18 cellular contexts compared by ENCODE assay signal in genomic region chr6:149325648-149326236, GRCh38. TPM values are rescaled to one million over a fixed set of nuclear protein-coding genes. Genes with fewer than 3 reads are reported as not detected.
DNase-seq lines count a peak whose midpoint lies in the region; ATAC-seq and TF ChIP-seq lines count a peak whose summit lies in the region.
"Had no signal": no experiment of that assay in that cellular context is flagged by ENCODE, and none has a peak within 500 bp of the region (broad histone marks: within the 10 kb centered on the region; RNA-seq: fewer than 3 reads in every experiment).

No MANE protein-coding gene starts in this region.

- CTCF ChIA-PET in WTC11 (lab: Charles Lee) (no interaction called here), Caco-2 (lab: Charles Lee) (no interaction called here)

- H3K23ac ChIP-seq in neuronal stem cell (ENCODE audit: low read depth, low read length, poor library complexity) = no peak overlapping the region

- no peak overlapping the region for H3K27ac ChIP-seq in neuronal stem cell (replicated peaks; ENCODE audit: low read length)
- H3K27ac ChIP-seq: GM23248 had no signal

- no CpG with 5 or more reads among the region's 3 CpGs for WGBS in neuronal stem cell (ENCODE audit: extremely low coverage in 2 of 2, insufficient read length in 2 of 2, insufficient replicate concordance in 1 of 2), 2 donors

- no peak overlapping the region for H2BK12ac ChIP-seq in neuronal stem cell (ENCODE audit: low read length)

- no peak overlapping the region for H3K9ac ChIP-seq in neuronal stem cell (ENCODE audit: low read depth, low read length, poor library complexity)
- H3K9ac ChIP-seq: GM23248 had no signal

- DNase-seq in T-helper 2 cell treated with Interferon-gamma antibody and Interleukin-4, amounts not matched to agents 5 μg/mL and 100 μg/mL, for 36 hours (ENCODE audit: low spot score) = no peak
- DNase-seq in T-helper 2 cell (no peak), WTC11 (ENCODE audit: low spot score) (no peak), neuronal stem cell (ENCODE audit: low spot score) (no peak), Caco-2 (no peak)
- DNase-seq in activated naive CD8-positive, alpha-beta T cell treated with anti-CD3 and anti-CD28 coated beads for 36 hours = no peak
- DNase-seq: 8988T; BE2C; CD8-positive, alpha-beta memory T cell; DMS79 treated with DMSO at 0.1 percent for 48 hours; GM23248; MG63; NCI-H1092; NCI-H146; NCI-H2227 treated with DMSO at 0.1 percent for 48 hours; NCI-H524 had no signal

- H3K4me3 ChIP-seq in neuronal stem cell (ENCODE audit: low read length in 2 of 2) (no peak overlapping the region), Caco-2 (ENCODE audit: low read depth, low read length) (no peak overlapping the region)
- H3K4me3 ChIP-seq: GM23248, MG63 had no signal

- BruUV-seq in Caco-2 (replicated peaks; lab: Mats Ljungman, UMichigan) = no TSS peak

- POLR2A ChIA-PET in WTC11 (lab: Charles Lee) = no interaction called here
- POLR2A ChIA-PET in Caco-2 (lab: Charles Lee) = no interaction called here

- no peak overlapping the region for H2BK5ac ChIP-seq in neuronal stem cell (ENCODE audit: low read length)

- H3K36me3 ChIP-seq in neuronal stem cell (replicated peaks in 1 of 2; ENCODE audit: control insufficient read depth in 2 of 2, insufficient read depth in 2 of 2, low read length in 2 of 2) = peaks cover 0 to 6% of the 10 kb centered on the region in 2 donors
- H3K36me3 ChIP-seq in Caco-2 (ENCODE audit: control insufficient read depth, insufficient read depth, low read length) = no peaks in the 10 kb centered on the region
- H3K36me3 ChIP-seq: BE2C, MG63 had no signal

- no peak overlapping the region for H2AFZ ChIP-seq in neuronal stem cell (ENCODE audit: low read length)
- H2AFZ ChIP-seq: GM23248 had no signal

- peak overlapping the region; percentile 22 for H3K4me3 Mint-ChIP-seq in T-helper 2 cell treated with Interferon-gamma antibody and Interleukin-4, amounts not matched to agents 5 μg/mL and 100 μg/mL, for 36 hours
- peak overlapping the region; percentile 73 for H3K4me3 Mint-ChIP-seq in activated naive CD8-positive, alpha-beta T cell
- no peak overlapping the region for H3K4me3 Mint-ChIP-seq in activated naive CD8-positive, alpha-beta T cell treated with anti-CD3 and anti-CD28 coated beads for 36 hours
- H3K4me3 Mint-ChIP-seq in WTC11 (no peak overlapping the region), Caco-2 (ENCODE audit: unreplicated experiment) (no peak overlapping the region)

- no peak overlapping the region for H2BK15ac ChIP-seq in neuronal stem cell (ENCODE audit: low read length)

- H3K9me3 ChIP-seq in neuronal stem cell (replicated peaks in 1 of 2; ENCODE audit: control insufficient read depth in 2 of 2, insufficient read depth in 1 of 2, low read depth in 1 of 2, low read length in 2 of 2) = peaks cover 0 to 2% of the 10 kb centered on the region in 2 donors
- H3K9me3 ChIP-seq in Caco-2 = no peaks in the 10 kb centered on the region
- H3K9me3 ChIP-seq: BE2C, MG63 had no signal

- no peak overlapping the region for H3K18ac ChIP-seq in neuronal stem cell (ENCODE audit: low read length)

- no peak overlapping the region for H2BK120ac ChIP-seq in neuronal stem cell (ENCODE audit: low read depth, low read length)

- H3K27me3 ChIP-seq in neuronal stem cell (ENCODE audit: control insufficient read depth in 3 of 3, insufficient read depth in 3 of 3, low read depth in 1 of 3, low read length in 3 of 3) = no peaks in the 10 kb centered on the region
- H3K27me3 ChIP-seq in Caco-2 (replicated peaks; ENCODE audit: control insufficient read depth, insufficient read depth, low read length) = no peaks in the 10 kb centered on the region
- H3K27me3 ChIP-seq: BE2C, MG63 had no signal

- no peak overlapping the region for H3K27ac Mint-ChIP-seq in T-helper 2 cell treated with Interferon-gamma antibody and Interleukin-4, amounts not matched to agents 5 μg/mL and 100 μg/mL, for 36 hours
- H3K27ac Mint-ChIP-seq in activated naive CD8-positive, alpha-beta T cell = peak overlapping the region; percentile 79
- H3K27ac Mint-ChIP-seq in activated naive CD8-positive, alpha-beta T cell treated with anti-CD3 and anti-CD28 coated beads for 36 hours = no peak overlapping the region
- H3K27ac Mint-ChIP-seq in WTC11 (no peak overlapping the region), Caco-2 (ENCODE audit: unreplicated experiment) (no peak overlapping the region)

- TF ChIP-seq CTCF in WTC11 (IDR thresholded peaks at IDR 0.05) = no peak
- no peak for TF ChIP-seq CTCF in Caco-2 (IDR thresholded peaks at IDR 0.05; ENCODE audit: insufficient read depth in 1 of 2, low read depth in 1 of 2, low read length in 1 of 2, severe bottlenecking in 1 of 2, unreplicated experiment in 1 of 2)

- no peak overlapping the region for H4K91ac ChIP-seq in neuronal stem cell (ENCODE audit: low read depth, low read length, poor library complexity)

- H4K8ac ChIP-seq in neuronal stem cell (ENCODE audit: low read depth, low read length) = peak overlapping the region; percentile 65

- H2AK5ac ChIP-seq in neuronal stem cell (ENCODE audit: low read depth, low read length) = no peak overlapping the region

- ATAC-seq in WTC11 = no peak
- no peak for ATAC-seq in GM21423 (IDR thresholded peaks at IDR 0.05; ENCODE audit: unreplicated experiment)

- H3K9me3 Mint-ChIP-seq in T-helper 2 cell treated with Interferon-gamma antibody and Interleukin-4, amounts not matched to agents 5 μg/mL and 100 μg/mL, for 36 hours = no peaks in the 10 kb centered on the region
- no peaks in the 10 kb centered on the region for H3K9me3 Mint-ChIP-seq in activated naive CD8-positive, alpha-beta T cell (ENCODE audit: low read depth)
- H3K9me3 Mint-ChIP-seq in activated naive CD8-positive, alpha-beta T cell treated with anti-CD3 and anti-CD28 coated beads for 36 hours = no peaks in the 10 kb centered on the region
- no peaks in the 10 kb centered on the region for H3K9me3 Mint-ChIP-seq in WTC11
- H3K9me3 Mint-ChIP-seq in Caco-2 (ENCODE audit: unreplicated experiment) = no peaks in the 10 kb centered on the region
- H3K9me3 Mint-ChIP-seq: CD8-positive, alpha-beta memory T cell had no signal

- peaks cover 4% of the 10 kb centered on the region for H3K79me1 ChIP-seq in neuronal stem cell (ENCODE audit: low read depth, low read length)

- no peak overlapping the region for H3K4me2 ChIP-seq in neuronal stem cell (ENCODE audit: insufficient read depth, low read length, poor library complexity, severe bottlenecking)

- no peaks in the 10 kb centered on the region for H3K27me3 Mint-ChIP-seq in T-helper 2 cell treated with Interferon-gamma antibody and Interleukin-4, amounts not matched to agents 5 μg/mL and 100 μg/mL, for 36 hours (ENCODE audit: low read depth)
- no peaks in the 10 kb centered on the region for H3K27me3 Mint-ChIP-seq in activated naive CD8-positive, alpha-beta T cell
- H3K27me3 Mint-ChIP-seq in activated naive CD8-positive, alpha-beta T cell treated with anti-CD3 and anti-CD28 coated beads for 36 hours = no peaks in the 10 kb centered on the region
- H3K27me3 Mint-ChIP-seq in WTC11 (ENCODE audit: low read depth) (no peaks in the 10 kb centered on the region), Caco-2 (ENCODE audit: insufficient read depth, unreplicated experiment) (no peaks in the 10 kb centered on the region)
- H3K27me3 Mint-ChIP-seq: CD8-positive, alpha-beta memory T cell had no signal

- intact Hi-C loops in Caco-2 (cut with micrococcal nuclease; ENCODE audit: unreplicated experiment) = no loop called here

- no peak overlapping the region for H3K14ac ChIP-seq in neuronal stem cell (ENCODE audit: low read length)

- H3K36me3 Mint-ChIP-seq in T-helper 2 cell treated with Interferon-gamma antibody and Interleukin-4, amounts not matched to agents 5 μg/mL and 100 μg/mL, for 36 hours (ENCODE audit: low read depth) = peaks cover 31% of the 10 kb centered on the region
- peaks cover 5% of the 10 kb centered on the region for H3K36me3 Mint-ChIP-seq in activated naive CD8-positive, alpha-beta T cell
- H3K36me3 Mint-ChIP-seq in activated naive CD8-positive, alpha-beta T cell treated with anti-CD3 and anti-CD28 coated beads for 36 hours = peaks cover 39% of the 10 kb centered on the region
- H3K36me3 Mint-ChIP-seq in WTC11 (no peaks in the 10 kb centered on the region), Caco-2 (ENCODE audit: insufficient read depth, unreplicated experiment) (no peaks in the 10 kb centered on the region)

- H3K4ac ChIP-seq in neuronal stem cell (ENCODE audit: low read length) = no peak overlapping the region

- H3K4me1 Mint-ChIP-seq in T-helper 2 cell treated with Interferon-gamma antibody and Interleukin-4, amounts not matched to agents 5 μg/mL and 100 μg/mL, for 36 hours (ENCODE audit: low read depth) = peaks cover 62% of the 10 kb centered on the region
- peaks cover 91% of the 10 kb centered on the region for H3K4me1 Mint-ChIP-seq in activated naive CD8-positive, alpha-beta T cell (ENCODE audit: low read depth)
- H3K4me1 Mint-ChIP-seq in activated naive CD8-positive, alpha-beta T cell treated with anti-CD3 and anti-CD28 coated beads for 36 hours = peaks cover 78% of the 10 kb centered on the region
- H3K4me1 Mint-ChIP-seq in WTC11 (peaks cover 63% of the 10 kb centered on the region), Caco-2 (ENCODE audit: low read depth, unreplicated experiment) (peaks cover 28% of the 10 kb centered on the region)

- peaks cover 3 to 21% of the 10 kb centered on the region in 2 donors for H3K4me1 ChIP-seq in neuronal stem cell (ENCODE audit: control insufficient read depth in 2 of 2, insufficient read depth in 1 of 2, low read depth in 1 of 2, low read length in 2 of 2)
- H3K4me1 ChIP-seq in Caco-2 = peaks cover 10% of the 10 kb centered on the region; the same call in 1 of the 2 replicates
- H3K4me1 ChIP-seq: BE2C had no signal

TF ChIP-seq in WTC11, 78 proteins besides CTCF, POLR2A, EP300 and RAD21:
- TF ChIP-seq ZNF121 (CRISPR knock-in tag; IDR thresholded peaks at IDR 0.05) (peak; percentile 81), ZNF416 (CRISPR knock-in tag; IDR thresholded peaks at IDR 0.05) (no peak)
TF ChIP-seq in WTC11: peak in this region for 1.

RNA-seq across cellular contexts. Expression of gene TAB2, which starts 8.2 kb away (rescaled TPM):
- total RNA-seq in activated naive CD8-positive, alpha-beta T cell treated with anti-CD3 and anti-CD28 coated beads for 36 hours = 10 to 100 TPM; 55.5 to 56.1 TPM
- total RNA-seq in WTC11 (2021) (45.3 to 55.6 TPM (median 47.2 TPM) in 3 replicates), Caco-2 (2022) (43.6 and 43.7 TPM in 2 replicates)
- polyA plus RNA-seq in neuronal stem cell (2013, experiment 1 of 2) = 76.2 TPM
- 77.1 TPM for polyA plus RNA-seq in neuronal stem cell (2013, experiment 2 of 2)

Comparison
In these comparisons a context has a peak if more than half of its experiments do, and no peak if none do; other contexts are left out.
1. H3K4me3 Mint-ChIP-seq: peak in T-helper 2 cell treated with Interferon-gamma antibody and Interleukin-4, amounts not matched to agents 5 μg/mL and 100 μg/mL, for 36 hours (single experiment) and activated naive CD8-positive, alpha-beta T cell (single experiment); none in activated naive CD8-positive, alpha-beta T cell treated with anti-CD3 and anti-CD28 coated beads for 36 hours (single experiment), WTC11 (single experiment) and Caco-2 (single experiment).